ENCODE assay signal across 8 cellular contexts in genomic region chr14:77372304-77372841, GRCh38. TPM values are rescaled to one million over a fixed set of nuclear protein-coding genes. Genes with fewer than 3 reads are reported as not detected.
DNase-seq lines count a peak whose midpoint lies in the region; ATAC-seq and TF ChIP-seq lines count a peak whose summit lies in the region.

No MANE protein-coding gene starts in this region.

- H3K27ac ChIP-seq in upper lobe of right lung: no peak overlapping the region

- 67 to 72% methylated on average over 4 of the region's 4 CpGs for WGBS in lower leg skin, 2 donors

- peaks cover 13% of the 10 kb centered on the region for H3K4me1 ChIP-seq in upper lobe of right lung

- TF ChIP-seq POLR2A in lower leg skin (IDR thresholded peaks at IDR 0.05): no peak

- H3K4me3 ChIP-seq in choroid plexus epithelial cell (ENCODE audit: low read depth, low read length) (no peak overlapping the region), upper lobe of right lung (no peak overlapping the region), lower leg skin (ENCODE audit: low read depth, poor library complexity, severe bottlenecking) (no peak overlapping the region)

- H3K9me3 ChIP-seq in upper lobe of right lung: no peaks in the 10 kb centered on the region

- TF ChIP-seq CTCF in choroid plexus epithelial cell (conservative IDR thresholded peaks at IDR 0.05; ENCODE audit: low read depth, low read length) (no peak), upper lobe of right lung (IDR thresholded peaks at IDR 0.05) (no peak), lower leg skin (IDR thresholded peaks at IDR 0.05) (no peak)

- no peaks in the 10 kb centered on the region for H3K36me3 ChIP-seq in upper lobe of right lung

- H3K27me3 ChIP-seq in upper lobe of right lung: no peaks in the 10 kb centered on the region

- ATAC-seq in GM18909 (IDR thresholded peaks at IDR 0.05; ENCODE audit: poor library complexity, unreplicated experiment) (peak; percentile 29), HG03571 (IDR thresholded peaks at IDR 0.05; ENCODE audit: unreplicated experiment) (peak; percentile 36), upper lobe of right lung (no peak)

- intact Hi-C loops in upper lobe of right lung (cut with DNase I) (no loop called here), lower leg skin (cut with DNase I; ENCODE audit: low total_unique reads) (no loop called here)

- peak; percentile 32 for DNase-seq in AG08396 (ENCODE audit: low spot score)
- DNase-seq in choroid plexus epithelial cell (ENCODE audit: low read depth): peak; percentile 47
- DNase-seq in upper lobe of right lung: no peak
- no peak for DNase-seq in DMS53 (lab: John Stamatoyannopoulos, UW)
- DNase-seq in lower leg skin (ENCODE audit: low spot score in 2 of 2): no peak
- no peak for DNase-seq in cortex of kidney (lab: John Stamatoyannopoulos, UW)

RNA-seq across cellular contexts. Expression of gene TMED8, which starts 4.5 kb away (rescaled TPM):
- 11.3 TPM for total RNA-seq in upper lobe of right lung
- 1 to 10 TPM; 6.4 to 8.9 (median 7.4) TPM for total RNA-seq in lower leg skin

RNA-seq across cellular contexts. Expression of gene SAMD15, which starts 4.8 kb away (rescaled TPM):
- total RNA-seq in upper lobe of right lung: 0.41 TPM
- under 1 TPM in 1 of 4 donors, not detected in 3; 0.64 TPM for total RNA-seq in lower leg skin

RNA-seq across cellular contexts. Expression of gene NOXRED1, which starts 51.0 kb away (rescaled TPM):
- total RNA-seq in upper lobe of right lung (0.55 TPM), lower leg skin (under 1 TPM; 0.15 to 0.63 (median 0.40) TPM)

RNA-seq across cellular contexts. Expression of gene GSTZ1, which starts 51.5 kb away (rescaled TPM):
- total RNA-seq in upper lobe of right lung (9.8 TPM), lower leg skin (10 to 100 TPM; 24.6 to 37.5 (median 29.9) TPM)

RNA-seq across cellular contexts. Expression of gene POMT2, which starts 51.7 kb away (rescaled TPM):
- 29.4 TPM for total RNA-seq in upper lobe of right lung
- 10 to 100 TPM in 3 of 4 donors, 1 to 10 TPM in 1; 9.1 to 23.0 (median 15.9) TPM for total RNA-seq in lower leg skin

Comparison
In these comparisons a context has a peak if more than half of its experiments do, and no peak if none do; other contexts are left out.
1. DNase-seq: peak in AG08396 (single experiment) and choroid plexus epithelial cell (single experiment); none in upper lobe of right lung (single experiment), DMS53 (single experiment), lower leg skin (0 of 2) and cortex of kidney (single experiment).